ENCODE assay signal across 10 cellular contexts in genomic region chr6:170152111-170152926, GRCh38.
DNase-seq lines count a peak whose midpoint lies in the region; ATAC-seq, FAIRE-seq and TF ChIP-seq lines count a peak whose summit lies in the region.
"Had no signal": no experiment of that assay in that cellular context is flagged by ENCODE, and none has a peak within 500 bp of the region (broad histone marks: within the 10 kb centered on the region; RNA-seq: fewer than 3 reads in every experiment).

No MANE protein-coding gene starts in this region.

- no peaks in the 10 kb centered on the region for H3K79me1 ChIP-seq in H1 (ENCODE audit: low read depth, low read length)
- H3K79me1 ChIP-seq in mesendoderm (ENCODE audit: low read length), result no peaks in the 10 kb centered on the region

- FAIRE-seq in H1 (lab: Jason Lieb, UNC), result no peak

- H3K36me3 Mint-ChIP-seq in activated CD4-positive, alpha-beta T cell treated with anti-CD3 and anti-CD28 coated beads for 36 hours (ENCODE audit: low read depth), result no peaks in the 10 kb centered on the region
- H3K36me3 Mint-ChIP-seq: activated CD4-positive, alpha-beta memory T cell treated with anti-CD3 and anti-CD28 coated beads for 36 hours had no signal

- peak overlapping the region; percentile 5 for H2BK120ac ChIP-seq in H1 (replicated peaks; ENCODE audit: low read depth, low read length)
- H2BK120ac ChIP-seq in mesendoderm (ENCODE audit: low read depth, low read length), result no peak overlapping the region

- H3K4ac ChIP-seq in H1 (replicated peaks; ENCODE audit: insufficient read length, low read depth, low read length) (no peak overlapping the region), mesendoderm (ENCODE audit: low read depth, low read length) (peak overlapping the region; percentile 65)

- no peak overlapping the region; the same call in none of the 2 replicates for H4K8ac ChIP-seq in H1 (ENCODE audit: extremely low read depth, insufficient read depth, low read length)
- H4K8ac ChIP-seq in mesendoderm (ENCODE audit: low read depth, low read length), result no peak overlapping the region

- no peaks in the 10 kb centered on the region; a peak in 2 of 7 replicates for H3K27me3 ChIP-seq in H1 (replicated peaks in 1 of 4; ENCODE audit: control insufficient read depth in 3 of 4, extremely low read depth in 1 of 4, insufficient read depth in 3 of 4, low read length in 3 of 4)
- no peaks in the 10 kb centered on the region for H3K27me3 ChIP-seq in mesendoderm (ENCODE audit: insufficient read depth, low read length, poor library complexity)

- POLR2A ChIA-PET in activated CD4-positive, alpha-beta T cell treated with anti-CD3 and anti-CD28 coated beads for 36 hours (lab: Charles Lee), result no interaction called here
- POLR2A ChIA-PET in H1 (lab: Charles Lee; ENCODE audit: partially characterized antibody), result interaction anchor here (2.4 kb wide), 1 partner anchor 138 kb away, joined by 5 read pairs; the partner anchor contains the start of gene DLL1

- H3K4me2 ChIP-seq in H1 (ENCODE audit: insufficient read depth in 1 of 2, low read depth in 2 of 2, low read length in 2 of 2) (peak overlapping the region; percentile 13 to 35; a peak in 3 of 4 replicates), mesendoderm (ENCODE audit: low read length) (no peak overlapping the region)

- no peak overlapping the region for H2AFZ ChIP-seq in H1 (ENCODE audit: low read length)

- peak overlapping the region; percentile 24 for H3K18ac ChIP-seq in H1 (ENCODE audit: extremely low read depth, low read length)
- H3K18ac ChIP-seq in mesendoderm (ENCODE audit: low read length), result peak overlapping the region; percentile 23

- no peaks in the 10 kb centered on the region for H3K9me3 ChIP-seq in H1 (ENCODE audit: insufficient read depth in 2 of 2, low read depth in 1 of 2, low read length in 1 of 2)

- H3K27ac ChIP-seq in H1 (ENCODE audit: low read depth, low read length), result no peak overlapping the region
- H3K27ac ChIP-seq in mesendoderm (ENCODE audit: low read depth, low read length), result no peak overlapping the region

- peak; percentile 29 for DNase-seq in activated CD4-positive, alpha-beta T cell treated with anti-CD3 and anti-CD28 coated beads for 36 hours
- no peak for DNase-seq in activated CD4-positive, alpha-beta T cell treated with anti-CD3 and anti-CD28 coated beads, Interleukin-2, amount 50 U/mL, for 48 hours
- DNase-seq in H1 (ENCODE audit: low read depth in 1 of 2, low spot score in 2 of 2) (peak in 1 of 2 experiments; percentile 62), mesendoderm (peak; percentile 63), ureter (ENCODE audit: low spot score) (peak; percentile 74), HK-2 (ENCODE audit: unreplicated experiment) (no peak)
- no peak for DNase-seq in stimulated activated CD4-positive, alpha-beta T cell treated with anti-CD3 and anti-CD28 coated beads, Interleukin-4, amount 100 ng/mL, for 24 hours
- DNase-seq: activated CD4-positive, alpha-beta memory T cell treated with anti-CD3 and anti-CD28 coated beads for 36 hours; Kasumi-1 had no signal

- no peak overlapping the region for H3K14ac ChIP-seq in H1 (ENCODE audit: insufficient read length)

- no peak overlapping the region for H3K4me3 ChIP-seq in H1 (ENCODE audit: extremely low read depth in 1 of 4, insufficient read depth in 2 of 4, low read depth in 3 of 4, low read length in 4 of 4)
- H3K4me3 ChIP-seq in mesendoderm (ENCODE audit: low read length), result no peak overlapping the region

- H2AK5ac ChIP-seq in H1 (ENCODE audit: low read depth, low read length) (0 out of 2 replicates have a peak overlapping the region, but pooled peaks have one; percentile 82), mesendoderm (ENCODE audit: low read length) (no peak overlapping the region)

- peaks cover 0 to 25% (median 10%) of the 10 kb centered on the region in 4 experiments; a peak in 4 of 7 replicates for H3K4me1 ChIP-seq in H1 (replicated peaks in 1 of 4; ENCODE audit: control insufficient read depth in 3 of 4, insufficient read depth in 4 of 4, low read length in 3 of 4)
- peaks cover 5% of the 10 kb centered on the region for H3K4me1 ChIP-seq in mesendoderm (ENCODE audit: control insufficient read depth, low read depth, low read length)

- H3K56ac ChIP-seq in H1 (replicated peaks; ENCODE audit: insufficient read length, low read depth, low read length), result no peak overlapping the region
- H3K56ac ChIP-seq in mesendoderm (ENCODE audit: low read length), result peak overlapping the region; percentile 74

- TF ChIP-seq RAD21 in H1 (IDR thresholded peaks at IDR 0.05 in 1 of 2, conservative IDR thresholded peaks at IDR 0.05 in 1 of 2; ENCODE audit: low read depth in 2 of 2, low read length in 2 of 2), result no peak

- CTCF ChIA-PET in activated CD4-positive, alpha-beta T cell treated with anti-CD3 and anti-CD28 coated beads for 36 hours (lab: Charles Lee), result interaction anchor here (0.6 kb wide), 1 partner anchor 389 kb away, joined by 3 read pairs; no protein-coding TSS in a partner anchor
- CTCF ChIA-PET in H1 (lab: Charles Lee; ENCODE audit: partially characterized antibody), result interaction anchor here (0.5 to 2.2 kb wide), 8 partner anchors 13 to 378 kb away, joined by 3 to 6 read pairs (median 4); no protein-coding TSS in a partner anchor

- TF ChIP-seq EP300 in H1 (IDR thresholded peaks at IDR 0.05; ENCODE audit: borderline replicate concordance in 1 of 2, low read depth in 2 of 2, low read length in 2 of 2), result no peak

- peaks cover 8% of the 10 kb centered on the region for H3K27me3 Mint-ChIP-seq in activated CD4-positive, alpha-beta T cell treated with anti-CD3 and anti-CD28 coated beads for 36 hours

- H3K23ac ChIP-seq in H1 (ENCODE audit: insufficient read length) (no peak overlapping the region), mesendoderm (ENCODE audit: low read length) (no peak overlapping the region)

- H3K36me3 ChIP-seq in H1 (ENCODE audit: control insufficient read depth in 2 of 4, insufficient read depth in 4 of 4, low read length in 3 of 4) (no peaks in the 10 kb centered on the region), mesendoderm (ENCODE audit: control insufficient read depth, insufficient read depth, low read length) (no peaks in the 10 kb centered on the region)

- no peak overlapping the region; a peak in 1 of 7 replicates for H3K9ac ChIP-seq in H1 (replicated peaks in 1 of 4; ENCODE audit: extremely low read depth in 1 of 4, low read depth in 3 of 4, low read length in 3 of 4)
- H3K9ac ChIP-seq in mesendoderm (ENCODE audit: low read length), result peak overlapping the region; percentile 22

- H2BK5ac ChIP-seq in H1 (ENCODE audit: low read depth, low read length) (peak overlapping the region; percentile 75; the same call in 1 of the 2 replicates), mesendoderm (ENCODE audit: low read length) (no peak overlapping the region)

- 79% methylated on average over 31 of the region's 36 CpGs; no CpG with 5 or more reads in 1 of the 2 experiments for WGBS in H1 (ENCODE audit: extremely low coverage in 1 of 2, insufficient coverage in 1 of 2, insufficient read length in 1 of 2, insufficient replicate concordance in 2 of 2, low coverage in 1 of 2, low lambda C conversion rate in 2 of 2, missing lambda C conversion rate in 1 of 2), 2 experiments
- WGBS in mesendoderm (ENCODE audit: extremely low coverage, insufficient coverage, low lambda C conversion rate), result no CpG with 5 or more reads among the region's 36 CpGs

- TF ChIP-seq CTCF in H1 (IDR thresholded peaks at IDR 0.05; ENCODE audit: control extremely low read depth in 1 of 3, insufficient read depth in 1 of 3, low read depth in 1 of 3, low read length in 3 of 3), result no peak

- no peaks in the 10 kb centered on the region for H3K9me3 Mint-ChIP-seq in activated CD4-positive, alpha-beta T cell treated with anti-CD3 and anti-CD28 coated beads for 36 hours (ENCODE audit: low read depth)
- H3K9me3 Mint-ChIP-seq: activated CD4-positive, alpha-beta memory T cell treated with anti-CD3 and anti-CD28 coated beads for 36 hours had no signal

- no peak for ATAC-seq in activated CD4-positive, alpha-beta T cell treated with anti-CD3 and anti-CD28 coated beads for 36 hours
- no peak for ATAC-seq in GM21515 (IDR thresholded peaks at IDR 0.05; ENCODE audit: unreplicated experiment)

- H2BK20ac ChIP-seq in H1 (ENCODE audit: low read length), result peak overlapping the region; percentile 55; the same call in 1 of the 2 replicates

- no peak overlapping the region for H3K4me3 Mint-ChIP-seq in activated CD4-positive, alpha-beta T cell treated with anti-CD3 and anti-CD28 coated beads for 36 hours
- H3K4me3 Mint-ChIP-seq: activated CD4-positive, alpha-beta memory T cell treated with anti-CD3 and anti-CD28 coated beads for 36 hours had no signal

- H3K23me2 ChIP-seq in H1 (ENCODE audit: low read depth, low read length), result no peaks in the 10 kb centered on the region

- peak overlapping the region; percentile 94; the same call in 1 of the 2 replicates for H2BK12ac ChIP-seq in H1 (ENCODE audit: low read depth, low read length)

- no peaks in the 10 kb centered on the region for H4K20me1 ChIP-seq in H1 (replicated peaks in 1 of 2; ENCODE audit: control insufficient read depth in 1 of 2, insufficient read depth in 2 of 2, low read length in 2 of 2)

- TF ChIP-seq POLR2A in H1 (IDR thresholded peaks at IDR 0.05; ENCODE audit: control extremely low read depth in 1 of 2, low read depth in 2 of 2, low read length in 2 of 2), result no peak

- no peaks in the 10 kb centered on the region for H3K79me2 ChIP-seq in H1 (ENCODE audit: control insufficient read depth in 1 of 2, insufficient read depth in 2 of 2, low read length in 2 of 2)
- H3K79me2 ChIP-seq in mesendoderm (ENCODE audit: control insufficient read depth, insufficient read depth, low read length), result no peaks in the 10 kb centered on the region

- no peak overlapping the region for H4K5ac ChIP-seq in H1 (ENCODE audit: insufficient read length, low read depth, low read length)
- no peak overlapping the region for H4K5ac ChIP-seq in mesendoderm (ENCODE audit: low read length)

- H4K91ac ChIP-seq in H1 (replicated peaks; ENCODE audit: insufficient read length, low read length), result peak overlapping the region; percentile 86

- no peak overlapping the region for H3K27ac Mint-ChIP-seq in activated CD4-positive, alpha-beta T cell treated with anti-CD3 and anti-CD28 coated beads for 36 hours
- H3K27ac Mint-ChIP-seq: activated CD4-positive, alpha-beta memory T cell treated with anti-CD3 and anti-CD28 coated beads for 36 hours had no signal

- intact Hi-C loops in activated CD4-positive, alpha-beta T cell treated with anti-CD3 and anti-CD28 coated beads for 36 hours (cut with DNase I, micrococcal nuclease), result no loop called here

- peaks cover 28% of the 10 kb centered on the region for H3K4me1 Mint-ChIP-seq in activated CD4-positive, alpha-beta T cell treated with anti-CD3 and anti-CD28 coated beads for 36 hours

- H2BK15ac ChIP-seq in H1 (ENCODE audit: low read length) (peak overlapping the region; percentile 95), mesendoderm (replicated peaks; ENCODE audit: low read depth) (no peak overlapping the region)

TF ChIP-seq in H1, 55 proteins besides CTCF, POLR2A, EP300 and RAD21 (continues in another document):
- TF ChIP-seq SRF (IDR thresholded peaks at IDR 0.05; ENCODE audit: low read depth, low read length) (no peak), CHD2 (IDR thresholded peaks at IDR 0.05; ENCODE audit: low read length) (no peak), RXRA (IDR thresholded peaks at IDR 0.05; ENCODE audit: insufficient read depth, low read depth, low read length) (no peak), HDAC2 (IDR thresholded peaks at IDR 0.05; ENCODE audit: borderline replicate concordance in 1 of 2, low read depth in 2 of 2, low read length in 2 of 2) (no peak)

Comparison
In these comparisons a context has a peak if more than half of its experiments do, and no peak if none do; other contexts are left out.
1. DNase-seq: peak in activated CD4-positive, alpha-beta T cell treated with anti-CD3 and anti-CD28 coated beads for 36 hours (single experiment), mesendoderm (single experiment) and ureter (single experiment); none in activated CD4-positive, alpha-beta T cell treated with anti-CD3 and anti-CD28 coated beads, Interleukin-2, amount 50 U/mL, for 48 hours (0 of 2), stimulated activated CD4-positive, alpha-beta T cell treated with anti-CD3 and anti-CD28 coated beads, Interleukin-4, amount 100 ng/mL, for 24 hours (single experiment) and HK-2 (single experiment).